In genomic region chr14:88286309-88286708, GRCh38 we compare ENCODE assay signal across 33 cellular contexts. TPM values are rescaled to one million over a fixed set of nuclear protein-coding genes. Genes with fewer than 3 reads are reported as not detected.
"Had no signal": no experiment of that assay in that cellular context is flagged by ENCODE, and none has a peak within 500 bp of the region (broad histone marks: within the 10 kb centered on the region; RNA-seq: fewer than 3 reads in every experiment).

No MANE protein-coding gene starts in this region.

- H3K27me3 ChIP-seq: dorsolateral prefrontal cortex, esophagus muscularis mucosa, gastrocnemius medialis had no signal

- ATAC-seq: gastrocnemius medialis, heart right ventricle, left colon, left lobe of liver, left ventricle myocardium superior, lower lobe of right lung, mucosa of descending colon had no signal

- H3K4me1 ChIP-seq: esophagus muscularis mucosa, gastrocnemius medialis, heart right ventricle, lower lobe of right lung had no signal

- H3K9me3 ChIP-seq: esophagus muscularis mucosa, gastrocnemius medialis, lower lobe of right lung, mucosa of descending colon had no signal

- FAIRE-seq: colon, endothelial cell of umbilical vein, islet of Langerhans, kidney had no signal

- DNase-seq: dermis blood vessel endothelial cell; dorsolateral prefrontal cortex; effector CD4-positive, alpha-beta T cell; effector memory CD4-positive, alpha-beta T cell; erythroblast; foreskin melanocyte; gastrocnemius medialis; glutamatergic neuron; head of caudate nucleus; heart right ventricle; hippocampal formation; kidney; kidney glomerular epithelial cell; left colon; left ventricle myocardium superior; lower lobe of right lung; mesenchymal stem cell; mucosa of descending colon; naive B cell had no signal

- H3K27ac ChIP-seq: coronary artery, dorsolateral prefrontal cortex, epithelial cell of prostate, esophagus muscularis mucosa, gastrocnemius medialis, heart right ventricle, lower lobe of right lung had no signal

- H3K36me3 ChIP-seq: esophagus muscularis mucosa, gastrocnemius medialis, heart right ventricle, lower lobe of right lung had no signal

- H3K4me3 ChIP-seq: coronary artery, dorsolateral prefrontal cortex, esophagus muscularis mucosa, gastrocnemius medialis, heart right ventricle, lower lobe of right lung, mucosa of descending colon had no signal

RNA-seq across cellular contexts. Expression of gene KCNK10, which starts 36.8 kb away (rescaled TPM):
- total RNA-seq: dermis blood vessel endothelial cell, endothelial cell of umbilical vein, fibroblast of lung, fibroblast of villous mesenchyme, gastrocnemius medialis, glomerular endothelial cell, left lobe of liver, left ventricle myocardium superior, lower lobe of right lung, lung microvascular endothelial cell, mesenteric fat pad, mesothelial cell of epicardium, myocyte had no signal
- polyA plus RNA-seq: endothelial cell of umbilical vein, fibroblast of lung had no signal
